ENCODE assay signal across 9 cellular contexts in the genomic region with DNA sequence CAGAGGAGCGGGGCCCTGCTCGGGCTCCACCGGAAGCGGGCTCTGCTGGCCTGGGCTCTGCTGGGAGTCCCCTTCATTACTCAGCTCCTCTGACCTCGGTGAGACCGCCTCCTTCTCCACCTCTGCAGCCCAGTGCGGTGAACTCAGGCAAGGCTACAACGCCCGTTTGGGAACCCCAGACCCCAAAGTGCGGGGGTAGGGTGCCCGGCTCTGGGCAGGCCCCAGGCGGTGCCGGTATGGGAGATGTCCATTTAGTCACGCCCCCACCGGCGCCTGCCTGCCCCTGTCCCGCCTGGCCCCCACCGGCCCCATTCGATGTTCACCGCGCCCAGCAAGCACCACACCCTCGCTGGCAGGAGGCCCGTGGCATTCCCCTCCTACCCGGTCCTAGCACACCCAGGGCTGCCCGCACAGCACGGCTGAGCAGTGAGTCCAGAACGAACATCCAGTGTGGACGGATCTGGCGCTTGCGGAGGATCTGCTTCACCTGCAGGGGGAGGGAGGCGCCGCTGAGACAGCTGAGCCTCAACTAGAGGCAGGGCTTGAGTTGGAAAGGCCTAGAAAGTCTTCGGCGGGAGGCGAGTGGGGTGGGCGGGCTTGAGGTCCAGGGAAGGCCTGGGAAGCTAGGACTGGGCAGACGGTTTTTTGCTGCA. TPM values are rescaled to one million over a fixed set of nuclear protein-coding genes. Genes with fewer than 3 reads are reported as not detected.
DNase-seq lines count a peak whose midpoint lies in the region.
"Had no signal": no experiment of that assay in that cellular context is flagged by ENCODE, and none has a peak within 500 bp of the region (broad histone marks: within the 10 kb centered on the region; RNA-seq: fewer than 3 reads in every experiment).

No MANE protein-coding gene starts in this region.

- H2AFZ ChIP-seq in trophoblast cell (ENCODE audit: insufficient read depth, low read length, poor library complexity) (no peak overlapping the region), GM23248 (no peak overlapping the region)

- H3K9ac ChIP-seq in rectal smooth muscle tissue (ENCODE audit: low read length), result no peak overlapping the region
- no peak overlapping the region for H3K9ac ChIP-seq in trophoblast cell (ENCODE audit: low read length)
- no peak overlapping the region for H3K9ac ChIP-seq in GM23248

- H2AK5ac ChIP-seq in trophoblast cell (ENCODE audit: low read length), result no peak overlapping the region

- H3K27ac ChIP-seq in rectal smooth muscle tissue (ENCODE audit: low read depth, low read length) (no peak overlapping the region), trophoblast cell (ENCODE audit: low read depth, low read length) (no peak overlapping the region), GM23248 (no peak overlapping the region)

- peaks cover 20% of the 10 kb centered on the region for H3K4me1 Mint-ChIP-seq in T-helper 1 cell treated with Interleukin-12 subunit alpha and Interleukin-12 subunit beta and Interleukin-4 antibody, amounts not matched to agents 30 μg/mL and 1 μg/mL, for 36 hours (ENCODE audit: low read depth)

- H3K79me2 ChIP-seq in trophoblast cell (ENCODE audit: control insufficient read depth, insufficient read depth, low read length, poor library complexity) (no peaks in the 10 kb centered on the region), GM23248 (ENCODE audit: insufficient read depth) (no peaks in the 10 kb centered on the region)

- H3K9me3 Mint-ChIP-seq in T-helper 1 cell treated with Interleukin-12 subunit alpha and Interleukin-12 subunit beta and Interleukin-4 antibody, amounts not matched to agents 30 μg/mL and 1 μg/mL, for 36 hours, result no peaks in the 10 kb centered on the region
- H3K9me3 Mint-ChIP-seq: mesothelial cell of epicardium had no signal

- H4K12ac ChIP-seq in trophoblast cell (ENCODE audit: low read depth, low read length), result no peak overlapping the region

- H3K79me1 ChIP-seq in trophoblast cell (ENCODE audit: low read length), result no peaks in the 10 kb centered on the region

- H3K4me2 ChIP-seq in trophoblast cell (ENCODE audit: low read length) (no peak overlapping the region), GM23248 (ENCODE audit: unreplicated experiment) (no peak overlapping the region)

- H4K91ac ChIP-seq in trophoblast cell (ENCODE audit: low read depth, low read length), result no peak overlapping the region

- DNase-seq in ELF-1 (ENCODE audit: low read depth, low spot score), result peak; percentile 53
- peak; percentile 30 for DNase-seq in central memory CD4-positive, alpha-beta T cell
- DNase-seq in trophoblast cell, result no peak
- no peak for DNase-seq in NCI-H2196 treated with DMSO at 0.1 percent for 48 hours (lab: John Stamatoyannopoulos, UW; ENCODE audit: unreplicated experiment)
- no peak for DNase-seq in GM23248
- DNase-seq in dermis blood vessel endothelial cell, result no peak

- no peaks in the 10 kb centered on the region for H3F3A ChIP-seq in GM23248 (ENCODE audit: insufficient read depth)

- H2BK120ac ChIP-seq in trophoblast cell (ENCODE audit: insufficient read depth, low read length, poor library complexity), result no peak overlapping the region

- no peak overlapping the region for H3K18ac ChIP-seq in trophoblast cell (ENCODE audit: low read length)

- H3K27me3 ChIP-seq in rectal smooth muscle tissue (ENCODE audit: control insufficient read depth, insufficient read depth, low read length), result no peaks in the 10 kb centered on the region
- peaks cover 18% of the 10 kb centered on the region for H3K27me3 ChIP-seq in trophoblast cell (ENCODE audit: insufficient read depth, low read length)
- H3K27me3 ChIP-seq in GM23248 (replicated peaks; ENCODE audit: insufficient read depth), result no peaks in the 10 kb centered on the region

- no peak overlapping the region for H3K14ac ChIP-seq in trophoblast cell (ENCODE audit: low read length)

- no peaks in the 10 kb centered on the region for H3K9me2 ChIP-seq in GM23248 (ENCODE audit: insufficient read depth)

- H2BK12ac ChIP-seq in trophoblast cell (ENCODE audit: low read length), result no peak overlapping the region

- H3K4me3 Mint-ChIP-seq in T-helper 1 cell treated with Interleukin-12 subunit alpha and Interleukin-12 subunit beta and Interleukin-4 antibody, amounts not matched to agents 30 μg/mL and 1 μg/mL, for 36 hours, result peak overlapping the region; percentile 59

- no peak overlapping the region for H4K8ac ChIP-seq in trophoblast cell (ENCODE audit: low read depth, low read length)

- no peaks in the 10 kb centered on the region for H4K20me1 ChIP-seq in GM23248 (ENCODE audit: insufficient read depth)

- no peak overlapping the region for H3K4ac ChIP-seq in trophoblast cell (ENCODE audit: low read depth, low read length)

- peaks cover 4% of the 10 kb centered on the region for H3K36me3 Mint-ChIP-seq in T-helper 1 cell treated with Interleukin-12 subunit alpha and Interleukin-12 subunit beta and Interleukin-4 antibody, amounts not matched to agents 30 μg/mL and 1 μg/mL, for 36 hours (ENCODE audit: low read depth)
- H3K36me3 Mint-ChIP-seq: mesothelial cell of epicardium had no signal

- H3K4me3 ChIP-seq in rectal smooth muscle tissue (ENCODE audit: low read length) (peak overlapping the region; percentile 55), trophoblast cell (ENCODE audit: low read depth, low read length) (no peak overlapping the region), GM23248 (no peak overlapping the region)

- peaks cover 6% of the 10 kb centered on the region for H3K36me3 ChIP-seq in rectal smooth muscle tissue (ENCODE audit: control insufficient read depth, insufficient read depth, low read length)
- H3K36me3 ChIP-seq in trophoblast cell (ENCODE audit: control insufficient read depth in 1 of 2, insufficient read depth in 2 of 2, low read length in 2 of 2), result peaks cover 6 to 23% of the 10 kb centered on the region in 2 experiments
- peaks cover 1% of the 10 kb centered on the region; the same call in 1 of the 2 replicates for H3K36me3 ChIP-seq in GM23248 (ENCODE audit: low read depth)

- H3K4me1 ChIP-seq in rectal smooth muscle tissue (ENCODE audit: control insufficient read depth, insufficient read depth, low read length) (no peaks in the 10 kb centered on the region), trophoblast cell (ENCODE audit: control insufficient read depth in 1 of 2, insufficient read depth in 2 of 2, low read length in 2 of 2) (peaks cover 8 to 9% of the 10 kb centered on the region in 2 experiments), GM23248 (ENCODE audit: insufficient read depth) (no peaks in the 10 kb centered on the region)

- H3K9me3 ChIP-seq in trophoblast cell (ENCODE audit: insufficient read depth, low read depth, low read length) (peaks cover 6% of the 10 kb centered on the region), GM23248 (ENCODE audit: low read depth) (no peaks in the 10 kb centered on the region)

- WGBS in trophoblast cell (ENCODE audit: extremely low coverage, insufficient coverage, insufficient read length), result no CpG with 5 or more reads among the region's 37 CpGs
- WGBS in GM23248 (ENCODE audit: low coverage in 1 of 2, low lambda C conversion rate in 2 of 2, missing lambda C conversion rate in 2 of 2), 2 experiments, result 84 to 89% methylated on average over 34 to 37 of the region's 37 CpGs

- peak overlapping the region; percentile 85 for H3K27ac Mint-ChIP-seq in T-helper 1 cell treated with Interleukin-12 subunit alpha and Interleukin-12 subunit beta and Interleukin-4 antibody, amounts not matched to agents 30 μg/mL and 1 μg/mL, for 36 hours
- H3K27ac Mint-ChIP-seq: mesothelial cell of epicardium had no signal

- in situ Hi-C loops in GM23248 (cut with MboI), result no loop called here

- no peaks in the 10 kb centered on the region for H3K27me3 Mint-ChIP-seq in T-helper 1 cell treated with Interleukin-12 subunit alpha and Interleukin-12 subunit beta and Interleukin-4 antibody, amounts not matched to agents 30 μg/mL and 1 μg/mL, for 36 hours (ENCODE audit: low read depth)

- H3K23ac ChIP-seq in trophoblast cell (ENCODE audit: low read length), result no peak overlapping the region

- H2BK5ac ChIP-seq in trophoblast cell (ENCODE audit: low read depth, low read length, poor library complexity), result no peak overlapping the region

RNA-seq across cellular contexts. Expression of gene MAP3K6, which starts 10.0 kb away (rescaled TPM):
- polyA plus RNA-seq in trophoblast cell (2013), result 17.1 and 19.6 TPM in 2 replicates
- 31.5 and 40.3 TPM in 2 replicates for total RNA-seq in GM23248 (2014; rRNA removed; shearing (Covaris generic))
- 13.7 and 17.9 TPM in 2 replicates for polyA plus RNA-seq in GM23248 (2016; fragmentation: Nextera tagmentation; extraction: Ambion mirVana)
- total RNA-seq in dermis blood vessel endothelial cell, result 6.6 and 10.3 TPM in 2 replicates

RNA-seq across cellular contexts. Expression of gene SYTL1, which starts 14.9 kb away (rescaled TPM):
- polyA plus RNA-seq in trophoblast cell (2013), result 18.2 and 20.4 TPM in 2 replicates
- total RNA-seq in GM23248 (2014; rRNA removed; shearing (Covaris generic)), result not detected in 2 replicates
- polyA plus RNA-seq in GM23248 (2016; fragmentation: Nextera tagmentation; extraction: Ambion mirVana), result not detected in 2 replicates
- total RNA-seq in dermis blood vessel endothelial cell, result not detected in 2 replicates

RNA-seq across cellular contexts. Expression of gene FCN3, which starts 17.9 kb away (rescaled TPM):
- polyA plus RNA-seq in trophoblast cell (2013), result not detected in 2 replicates
- not detected in 2 replicates for total RNA-seq in GM23248 (2014; rRNA removed; shearing (Covaris generic))
- polyA plus RNA-seq in GM23248 (2016; fragmentation: Nextera tagmentation; extraction: Ambion mirVana), result not detected in 2 replicates
- 0.09 TPM in 1 of 2 replicates, not detected in the other for total RNA-seq in dermis blood vessel endothelial cell

RNA-seq across cellular contexts. Expression of gene CD164L2, which starts 26.4 kb away (rescaled TPM):
- polyA plus RNA-seq in trophoblast cell (2013), result 0.03 TPM in 1 of 2 replicates, not detected in the other
- not detected in 2 replicates for total RNA-seq in GM23248 (2014; rRNA removed; shearing (Covaris generic))
- polyA plus RNA-seq in GM23248 (2016; fragmentation: Nextera tagmentation; extraction: Ambion mirVana), result not detected in 2 replicates
- not detected in 2 replicates for total RNA-seq in dermis blood vessel endothelial cell

RNA-seq across cellular contexts. Expression of gene TMEM222, which starts 34.8 kb away (rescaled TPM):
- 23.7 and 23.9 TPM in 2 replicates for polyA plus RNA-seq in trophoblast cell (2013)
- total RNA-seq in GM23248 (2014; rRNA removed; shearing (Covaris generic)), result 46.7 and 53.0 TPM in 2 replicates
- 57.8 and 59.0 TPM in 2 replicates for polyA plus RNA-seq in GM23248 (2016; fragmentation: Nextera tagmentation; extraction: Ambion mirVana)
- total RNA-seq in dermis blood vessel endothelial cell, result 23.3 and 34.0 TPM in 2 replicates

Comparison
In these comparisons a context has a peak if more than half of its experiments do, and no peak if none do; other contexts are left out.
1. DNase-seq: peak in ELF-1 (single experiment) and central memory CD4-positive, alpha-beta T cell (single experiment); none in trophoblast cell (0 of 2), NCI-H2196 treated with DMSO at 0.1 percent for 48 hours (single experiment), GM23248 (single experiment) and dermis blood vessel endothelial cell (single experiment).